ENCODE assay signal across 23 cellular contexts in the genomic region with DNA sequence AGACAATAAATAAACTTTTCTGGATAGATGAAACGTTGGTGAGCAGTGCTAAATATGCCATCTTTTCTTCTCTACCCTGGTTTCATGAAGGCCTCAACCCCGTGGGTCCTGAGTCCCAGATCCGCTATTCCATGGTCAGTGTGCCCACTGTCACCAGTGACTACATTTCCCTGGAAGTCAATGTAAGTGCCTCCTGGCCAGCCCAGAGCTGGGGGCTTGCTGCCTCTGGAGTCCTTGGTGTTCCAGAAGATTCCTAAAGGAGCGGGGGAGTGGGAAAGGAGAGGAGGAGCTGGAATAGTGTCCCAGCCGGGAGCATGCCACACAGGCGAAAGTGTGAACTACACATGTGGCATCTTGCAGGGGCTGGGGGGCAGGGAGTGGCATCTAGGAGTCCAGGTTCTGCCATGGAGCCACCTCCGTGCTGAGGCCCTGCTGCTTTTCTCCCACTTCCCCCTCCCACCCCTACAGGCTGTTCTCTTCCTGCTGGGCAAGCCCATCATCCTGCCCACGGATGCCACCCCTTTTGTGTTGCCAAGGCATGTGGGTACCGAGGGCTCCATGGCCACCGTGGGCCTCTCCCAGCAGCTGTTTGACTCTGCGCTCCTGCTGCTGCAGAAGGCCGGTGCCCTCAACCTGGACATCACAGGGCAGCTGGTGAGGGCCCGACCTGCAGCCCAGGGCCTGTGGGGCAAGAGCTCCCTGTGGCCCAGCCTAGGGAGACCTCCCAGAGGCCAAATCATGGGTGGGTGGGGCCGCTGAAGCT. TPM values are rescaled to one million over a fixed set of nuclear protein-coding genes. Genes with fewer than 3 reads are reported as not detected.
"Had no signal": no experiment of that assay in that cellular context is flagged by ENCODE, and none has a peak within 500 bp of the region (broad histone marks: within the 10 kb centered on the region; RNA-seq: fewer than 3 reads in every experiment).

No MANE protein-coding gene starts in this region.

- H3K36me3 ChIP-seq: MG63 had no signal

- H3K27me3 ChIP-seq: MG63 had no signal

- H3K9ac ChIP-seq: SK-N-SH had no signal

- ATAC-seq: Panc1 had no signal

- DNase-seq: IMR-90, Karpas-422, KG1, MG63, NCI-H1092, NCI-H1105 treated with DMSO at 0.1 percent for 48 hours, NCI-H1417 treated with DMSO at 0.1 percent for 48 hours, NCI-H146, NCI-H1694 treated with DMSO at 0.1 percent for 48 hours, NCI-H1930, NCI-H2081, NCI-H2107, NCI-H2227 treated with DMSO at 0.1 percent for 48 hours, NCI-H510A, NCI-H524 treated with DMSO at 0.1 percent for 48 hours, NCI-H69, NCI-H774, SHP77, SK-N-SH had no signal

- H3K9me3 ChIP-seq: MG63, SK-N-SH had no signal

- H3K4me3 ChIP-seq: MG63 had no signal

- H3K27ac ChIP-seq: RWPE1 had no signal

- H3K9me2 ChIP-seq: SK-N-SH had no signal

- H3K4me2 ChIP-seq: SK-N-SH had no signal

RNA-seq across cellular contexts. Expression of gene BPIFB2, which starts 10.8 kb away (rescaled TPM):
- total RNA-seq: HT-29, IMR-90, SK-MEL-5 had no signal
- polyA plus RNA-seq: IMR-90, SK-N-SH had no signal

RNA-seq across cellular contexts. Expression of gene BPIFB6, which starts 13.1 kb away (rescaled TPM):
- total RNA-seq: HT-29, IMR-90, SK-MEL-5 had no signal
- polyA plus RNA-seq: IMR-90, SK-N-SH had no signal

RNA-seq across cellular contexts. Expression of gene SUN5, which starts 14.1 kb away (rescaled TPM):
- total RNA-seq: HT-29, IMR-90, SK-MEL-5 had no signal
- polyA plus RNA-seq: IMR-90, SK-N-SH had no signal

RNA-seq across cellular contexts. Expression of gene BPIFB3, which starts 35.4 kb away (rescaled TPM):
- total RNA-seq: HT-29, IMR-90, SK-MEL-5 had no signal
- polyA plus RNA-seq: IMR-90, SK-N-SH had no signal
